ENCODE assay signal across 20 cellular contexts in genomic region chr19:34306824-34307223, GRCh38. TPM values are rescaled to one million over a fixed set of nuclear protein-coding genes. Genes with fewer than 3 reads are reported as not detected.
DNase-seq lines count a peak whose midpoint lies in the region; ATAC-seq and TF ChIP-seq lines count a peak whose summit lies in the region.
"Had no signal": no experiment of that assay in that cellular context is flagged by ENCODE, and none has a peak within 500 bp of the region (broad histone marks: within the 10 kb centered on the region; RNA-seq: fewer than 3 reads in every experiment).

No MANE protein-coding gene starts in this region.

- no peaks in the 10 kb centered on the region for H3K27me3 ChIP-seq in CD8-positive, alpha-beta T cell (ENCODE audit: insufficient read depth, low read length)
- H3K27me3 ChIP-seq in Karpas-422 (ENCODE audit: low read length) (no peaks in the 10 kb centered on the region), psoas muscle (ENCODE audit: insufficient read depth in 3 of 3, low read length in 2 of 3) (no peaks in the 10 kb centered on the region), WERI-Rb-1 (ENCODE audit: insufficient read depth, low read depth, severe bottlenecking) (no peaks in the 10 kb centered on the region)
- H3K27me3 ChIP-seq: BLaER1, hepatocyte, MG63 had no signal

- H3K4me1 Mint-ChIP-seq in CD8-positive, alpha-beta T cell (ENCODE audit: low read depth): peaks cover 45% of the 10 kb centered on the region
- peaks cover 32 to 40% of the 10 kb centered on the region in 2 donors for H3K4me1 Mint-ChIP-seq in immature natural killer cell
- H3K4me1 Mint-ChIP-seq in osteocyte (ENCODE audit: unreplicated experiment): peaks cover 14% of the 10 kb centered on the region

- H3K27me3 Mint-ChIP-seq in CD8-positive, alpha-beta T cell (ENCODE audit: low read depth): no peaks in the 10 kb centered on the region
- H3K27me3 Mint-ChIP-seq in immature natural killer cell (ENCODE audit: low read depth in 3 of 3): peaks cover 0 to 4% (median 2%) of the 10 kb centered on the region in 3 donors
- no peaks in the 10 kb centered on the region for H3K27me3 Mint-ChIP-seq in osteocyte (ENCODE audit: unreplicated experiment)
- H3K27me3 Mint-ChIP-seq: activated CD4-positive, alpha-beta T cell treated with anti-CD3 and anti-CD28 coated beads, Interleukin-2, amount 10 ng/mL, durations not matched to agents 24 days and 14 days had no signal

- H3K4me2 ChIP-seq in Karpas-422 (ENCODE audit: low read depth, low read length, poor library complexity, severe bottlenecking): no peak overlapping the region
- H3K4me2 ChIP-seq: BLaER1, hepatocyte had no signal

- no peak for ATAC-seq in CD8-positive, alpha-beta T cell
- no peak for ATAC-seq in psoas muscle
- ATAC-seq in GM21786 (IDR thresholded peaks at IDR 0.05; ENCODE audit: unreplicated experiment): no peak
- no peak for ATAC-seq in GM19395 (IDR thresholded peaks at IDR 0.05; ENCODE audit: unreplicated experiment)

- H3K9me3 Mint-ChIP-seq in CD8-positive, alpha-beta T cell: no peaks in the 10 kb centered on the region
- H3K9me3 Mint-ChIP-seq in immature natural killer cell (no peaks in the 10 kb centered on the region), osteocyte (ENCODE audit: unreplicated experiment) (no peaks in the 10 kb centered on the region)
- H3K9me3 Mint-ChIP-seq: activated CD4-positive, alpha-beta T cell treated with anti-CD3 and anti-CD28 coated beads, Interleukin-2, amount 10 ng/mL, durations not matched to agents 24 days and 14 days; neural crest cell had no signal

- no peak for TF ChIP-seq CTCF in CD8-positive, alpha-beta T cell (IDR thresholded peaks at IDR 0.05)
- no peak for TF ChIP-seq CTCF in psoas muscle (IDR thresholded peaks at IDR 0.05)
- TF ChIP-seq CTCF in WERI-Rb-1 (IDR thresholded peaks at IDR 0.05; ENCODE audit: low read depth, low read length): no peak
- TF ChIP-seq CTCF in osteocyte (IDR thresholded peaks at IDR 0.05): no peak

- H4K20me1 ChIP-seq in Karpas-422 (ENCODE audit: insufficient read depth, low read depth, low read length): no peaks in the 10 kb centered on the region
- H4K20me1 ChIP-seq: BLaER1 had no signal

- peaks cover 74% of the 10 kb centered on the region for H3K79me2 ChIP-seq in Karpas-422 (ENCODE audit: low read length)

- H3K27ac Mint-ChIP-seq in CD8-positive, alpha-beta T cell: peak overlapping the region; percentile 7
- H3K27ac Mint-ChIP-seq in immature natural killer cell (peak overlapping the region in 4 of 6 donors; percentile 36 to 88 (median 46)), osteocyte (ENCODE audit: unreplicated experiment) (no peak overlapping the region)
- H3K27ac Mint-ChIP-seq: activated CD4-positive, alpha-beta T cell treated with anti-CD3 and anti-CD28 coated beads, Interleukin-2, amount 10 ng/mL, durations not matched to agents 24 days and 14 days had no signal

- intact Hi-C loops in CD8-positive, alpha-beta T cell (cut with DNase I, micrococcal nuclease): loop anchor here (5.0 kb wide), 2 partner anchors 35 to 50 kb away; no protein-coding TSS in a partner anchor
- intact Hi-C loops in psoas muscle (cut with DNase I): loop anchor here in 1 of 2 donors (5.0 kb wide), 1 partner anchor 40 kb away; no protein-coding TSS in a partner anchor

- no peaks in the 10 kb centered on the region for H3K9me3 ChIP-seq in CD8-positive, alpha-beta T cell (ENCODE audit: low read length)
- H3K9me3 ChIP-seq in Karpas-422 (ENCODE audit: low read length) (no peaks in the 10 kb centered on the region), psoas muscle (no peaks in the 10 kb centered on the region), WERI-Rb-1 (ENCODE audit: severe bottlenecking) (no peaks in the 10 kb centered on the region)
- H3K9me3 ChIP-seq: BLaER1, MG63 had no signal

- no peaks in the 10 kb centered on the region for H3K9me2 ChIP-seq in Karpas-422 (replicated peaks; ENCODE audit: insufficient read depth, low read length)

- no peaks in the 10 kb centered on the region for H3K36me3 ChIP-seq in CD8-positive, alpha-beta T cell (ENCODE audit: insufficient read depth, low read length)
- no peaks in the 10 kb centered on the region; the same call in 1 of the 2 replicates for H3K36me3 ChIP-seq in Karpas-422 (ENCODE audit: insufficient read depth, low read length)
- peaks cover 0 to 20% of the 10 kb centered on the region in 2 donors for H3K36me3 ChIP-seq in psoas muscle (ENCODE audit: insufficient read depth in 1 of 2, low read depth in 1 of 2)
- peaks cover 15% of the 10 kb centered on the region for H3K36me3 ChIP-seq in WERI-Rb-1

- H3K9ac ChIP-seq in Karpas-422 (ENCODE audit: low read length): no peak overlapping the region
- H3K9ac ChIP-seq: BLaER1 had no signal

- H3K4me1 ChIP-seq in CD8-positive, alpha-beta T cell (ENCODE audit: insufficient read depth, low read length): peaks cover 44% of the 10 kb centered on the region
- H3K4me1 ChIP-seq in Karpas-422 (ENCODE audit: low read length) (peaks cover 55% of the 10 kb centered on the region), psoas muscle (peaks cover 36% of the 10 kb centered on the region)
- H3K4me1 ChIP-seq: BLaER1 had no signal

- H2AFZ ChIP-seq in Karpas-422 (ENCODE audit: low read length): no peak overlapping the region
- H2AFZ ChIP-seq: hepatocyte had no signal

- no peak overlapping the region for H3K4me3 Mint-ChIP-seq in CD8-positive, alpha-beta T cell
- H3K4me3 Mint-ChIP-seq in immature natural killer cell (no peak overlapping the region), osteocyte (ENCODE audit: unreplicated experiment) (no peak overlapping the region)
- H3K4me3 Mint-ChIP-seq: activated CD4-positive, alpha-beta T cell treated with anti-CD3 and anti-CD28 coated beads, Interleukin-2, amount 10 ng/mL, durations not matched to agents 24 days and 14 days; neural crest cell had no signal

- H3K27ac ChIP-seq in CD8-positive, alpha-beta T cell (ENCODE audit: low read depth, low read length): no peak overlapping the region
- H3K27ac ChIP-seq in Karpas-422 (ENCODE audit: low read length) (peak overlapping the region; percentile 46), psoas muscle (peak overlapping the region; percentile 11), WERI-Rb-1 (no peak overlapping the region)
- H3K27ac ChIP-seq: BLaER1, hepatocyte had no signal

- POLR2A ChIA-PET in CD8-positive, alpha-beta T cell (lab: Charles Lee): no interaction called here

- peaks cover 29% of the 10 kb centered on the region for H3K36me3 Mint-ChIP-seq in CD8-positive, alpha-beta T cell
- H3K36me3 Mint-ChIP-seq in immature natural killer cell: peaks cover 3 to 8% (median 5%) of the 10 kb centered on the region in 3 donors
- peaks cover 24% of the 10 kb centered on the region for H3K36me3 Mint-ChIP-seq in osteocyte (ENCODE audit: unreplicated experiment)

- CTCF ChIA-PET in CD8-positive, alpha-beta T cell (lab: Charles Lee): interaction anchor here (1.4 kb wide), 1 partner anchor 35 kb away, joined by 4 read pairs; no protein-coding TSS in a partner anchor

- 74 to 83% (median 74%) methylated on average over 6 of the region's 6 CpGs for WGBS in psoas muscle, 3 donors

- DNase-seq in CD8-positive, alpha-beta T cell: no peak
- no peak for DNase-seq in Karpas-422
- no peak for DNase-seq in immature natural killer cell
- no peak for DNase-seq in psoas muscle
- no peak for DNase-seq in WERI-Rb-1
- DNase-seq in osteocyte (ENCODE audit: extremely low spot score, unreplicated experiment): no peak
- DNase-seq: activated CD4-positive, alpha-beta T cell treated with anti-CD3 and anti-CD28 coated beads, Interleukin-2, amount 10 ng/mL, durations not matched to agents 24 days and 14 days; anterior cingulate cortex; dermis blood vessel endothelial cell; GOT3; MG63; NCI-H1694 treated with DMSO at 0.1 percent for 48 hours; NCI-H510A treated with DMSO at 0.1 percent for 48 hours; stimulated activated CD4-positive, alpha-beta T cell treated with anti-CD3 and anti-CD28 coated beads, Interleukin-1b, Interleukin-23, amount 100 ng/mL, for 48 hours; T-helper 9 cell had no signal

- H3K4me3 ChIP-seq in CD8-positive, alpha-beta T cell (ENCODE audit: low read depth, low read length): no peak overlapping the region
- no peak overlapping the region for H3K4me3 ChIP-seq in Karpas-422 (ENCODE audit: low read length)
- H3K4me3 ChIP-seq in psoas muscle: no peak overlapping the region
- H3K4me3 ChIP-seq in WERI-Rb-1 (ENCODE audit: low read depth, low read length): no peak overlapping the region
- H3K4me3 ChIP-seq: BLaER1, hepatocyte, MG63 had no signal

RNA-seq across cellular contexts. Expression of gene GARRE1, which starts 52.5 kb away (rescaled TPM):
- total RNA-seq in CD8-positive, alpha-beta T cell: 10 to 100 TPM; 27.5 to 31.0 TPM
- 22.1 and 22.8 TPM in 2 replicates for total RNA-seq in Karpas-422 (2014; rRNA removed; shearing (Covaris generic); ENCODE audit: low replicate concordance)
- polyA plus RNA-seq in immature natural killer cell (1 to 10 TPM in 2 of 3 donors, under 1 TPM in 1; 0.93 to 4.0 (median 2.7) TPM), psoas muscle (10 to 100 TPM in 1 of 3 donors, 1 to 10 TPM in 2; 4.8 to 13.8 (median 6.2) TPM)
- total RNA-seq in psoas muscle (10 to 100 TPM; 16.4 to 22.8 (median 17.8) TPM), osteocyte (29.5 and 33.5 TPM in 2 replicates)

RNA-seq across cellular contexts. Expression of gene GPI, which starts 58.2 kb away (rescaled TPM):
- total RNA-seq in CD8-positive, alpha-beta T cell: 10 to 100 TPM; 84.8 to 87.0 TPM
- 219 and 234 TPM in 2 replicates for total RNA-seq in Karpas-422 (2014; rRNA removed; shearing (Covaris generic); ENCODE audit: low replicate concordance)
- polyA plus RNA-seq in immature natural killer cell (100 to 1,000 TPM; 112 to 161 (median 143) TPM), psoas muscle (100 to 1,000 TPM; 111 to 166 (median 125) TPM)
- total RNA-seq in psoas muscle (100 to 1,000 TPM; 170 to 259 (median 255) TPM), osteocyte (181 and 192 TPM in 2 replicates)

Comparison
In these comparisons a context has a peak if more than half of its experiments do, and no peak if none do; other contexts are left out.
1. H3K27ac ChIP-seq: peak in Karpas-422 (single experiment) and psoas muscle (single experiment); none in CD8-positive, alpha-beta T cell (single experiment) and WERI-Rb-1 (single experiment).